ENCODE assay signal across 1 cellular context in genomic region chr17:4534515-4534914, GRCh38.
A peak's percentile ranks its signal among the peaks of the same experiment; 100 is the strongest.
TF ChIP-seq lines count a peak whose summit lies in the region.

No MANE protein-coding gene starts in this region.

TF ChIP-seq in K562, 482 proteins besides CTCF, POLR2A, EP300 and RAD21:
- TF ChIP-seq POLR2G (IDR thresholded peaks at IDR 0.05; ENCODE audit: low read depth, low read length) (peak; percentile 39), ZNF57 (CRISPR knock-in tag; IDR thresholded peaks at IDR 0.05) (no peak), FOXK1 (CRISPR knock-in tag; IDR thresholded peaks at IDR 0.05; ENCODE audit: borderline replicate concordance) (no peak)
